1 cellular context compared by ENCODE assay signal in genomic region chr11:34358666-34359547, GRCh38.
TF ChIP-seq lines count a peak whose summit lies in the region.

No MANE protein-coding gene starts in this region.

TF ChIP-seq in GM12878, 131 proteins besides CTCF, POLR2A, EP300 and RAD21 (continued from another document):
- TF ChIP-seq RAD51 (IDR thresholded peaks at IDR 0.05), result no peak
- TF ChIP-seq BACH1 (IDR thresholded peaks at IDR 0.05; ENCODE audit: borderline replicate concordance), result peak; percentile 61; the same call in 1 of the 2 replicates
- peak; percentile 56; the same call in 1 of the 2 replicates for TF ChIP-seq MXI1 (IDR thresholded peaks at IDR 0.05; ENCODE audit: low read depth, low read length)
- TF ChIP-seq E2F8 (IDR thresholded peaks at IDR 0.05; ENCODE audit: low read depth, partially characterized antibody), result no peak
- no peak for TF ChIP-seq NRF1 (conservative IDR thresholded peaks at IDR 0.05; ENCODE audit: low read depth, low read length)
- 0 out of 2 replicates have a peak, but pooled peaks have one; percentile 48 for TF ChIP-seq MLLT1 (IDR thresholded peaks at IDR 0.05)
- 0 out of 3 replicates have a peak, but pooled peaks have one; percentile 23 for TF ChIP-seq POU2F2 (IDR thresholded peaks at IDR 0.05; ENCODE audit: borderline replicate concordance, low read depth, low read length)
- no peak for TF ChIP-seq KLF5 (IDR thresholded peaks at IDR 0.05; ENCODE audit: partially characterized antibody)
- TF ChIP-seq USF1 (IDR thresholded peaks at IDR 0.05; ENCODE audit: borderline replicate concordance, extremely low read length, insufficient read depth, low read depth, low read length), result no peak
- peak; percentile 30 for TF ChIP-seq MEF2B (IDR thresholded peaks at IDR 0.05; ENCODE audit: partially characterized antibody, poor library complexity, severe bottlenecking)
- no peak for TF ChIP-seq SMAD1 (IDR thresholded peaks at IDR 0.05; ENCODE audit: low read depth, partially characterized antibody)
- TF ChIP-seq SIX5 (IDR thresholded peaks at IDR 0.05; ENCODE audit: low read depth, low read length, severe bottlenecking), result no peak
- TF ChIP-seq TARDBP (IDR thresholded peaks at IDR 0.05; ENCODE audit: borderline replicate concordance), result no peak
- no peak for TF ChIP-seq CBFB (IDR thresholded peaks at IDR 0.05; ENCODE audit: low read depth)
- TF ChIP-seq ASH2L (IDR thresholded peaks at IDR 0.05; ENCODE audit: borderline replicate concordance, low read depth), result no peak
- no peak for TF ChIP-seq KAT2A (conservative IDR thresholded peaks at IDR 0.05; ENCODE audit: control insufficient read depth, low read depth, low read length)
- no peak for TF ChIP-seq EZH2 (IDR thresholded peaks at IDR 0.05; ENCODE audit: borderline replicate concordance, control insufficient read depth, low read depth, low read length)
- TF ChIP-seq NR2F1 (conservative IDR thresholded peaks at IDR 0.05), result peak; percentile 49; the same call in 1 of the 2 replicates
- TF ChIP-seq E2F4 (IDR thresholded peaks at IDR 0.05; ENCODE audit: low read depth, low read length), result no peak
- no peak for TF ChIP-seq SUPT20H (IDR thresholded peaks at IDR 0.05; ENCODE audit: borderline replicate concordance, control insufficient read depth, low read depth, low read length)
- no peak for TF ChIP-seq NKRF (conservative IDR thresholded peaks at IDR 0.05)
- TF ChIP-seq JUND (IDR thresholded peaks at IDR 0.05; ENCODE audit: low read depth, low read length), result no peak
- TF ChIP-seq BMI1 (IDR thresholded peaks at IDR 0.05; ENCODE audit: borderline replicate concordance), result no peak
- TF ChIP-seq POLR2AphosphoS2 (IDR thresholded peaks at IDR 0.05; ENCODE audit: low read depth, low read length), result no peak
- TF ChIP-seq MTA2 (IDR thresholded peaks at IDR 0.05; ENCODE audit: low read depth), result no peak
- no peak for TF ChIP-seq NFXL1 (IDR thresholded peaks at IDR 0.05; ENCODE audit: borderline replicate concordance)
- no peak for TF ChIP-seq CHD4 (IDR thresholded peaks at IDR 0.05)
- TF ChIP-seq CBX5 (IDR thresholded peaks at IDR 0.05; ENCODE audit: low read depth), result 0 out of 2 replicates have a peak, but pooled peaks have one; percentile 48
- TF ChIP-seq BHLHE40 (IDR thresholded peaks at IDR 0.05; ENCODE audit: borderline replicate concordance in 1 of 2, low read depth in 2 of 2, low read length in 1 of 2), result peak; percentile 81 to 93
- TF ChIP-seq ESRRA (IDR thresholded peaks at IDR 0.05; ENCODE audit: low read length), result no peak
- no peak for TF ChIP-seq ZSCAN29 (IDR thresholded peaks at IDR 0.05)
- TF ChIP-seq CEBPB (IDR thresholded peaks at IDR 0.05; ENCODE audit: borderline replicate concordance in 1 of 2, low read depth in 2 of 2, low read length in 2 of 2), result no peak
- TF ChIP-seq HDGF (IDR thresholded peaks at IDR 0.05), result 0 out of 2 replicates have a peak, but pooled peaks have one; percentile 26
- peak; percentile 13; the same call in 1 of the 2 replicates for TF ChIP-seq NR2C1 (IDR thresholded peaks at IDR 0.05)
- TF ChIP-seq PAX8 (IDR thresholded peaks at IDR 0.05), result no peak
- TF ChIP-seq ATF7 (IDR thresholded peaks at IDR 0.05; ENCODE audit: low read depth), result peak; percentile 22; the same call in 1 of the 2 replicates
- no peak for TF ChIP-seq USF2 (IDR thresholded peaks at IDR 0.05; ENCODE audit: borderline replicate concordance, low read depth, low read length)
- TF ChIP-seq NFIC (IDR thresholded peaks at IDR 0.05; ENCODE audit: low read depth, low read length), result no peak
- TF ChIP-seq SKIL (IDR thresholded peaks at IDR 0.05; ENCODE audit: low read depth, poor library complexity, severe bottlenecking), result peak; percentile 83
- TF ChIP-seq ATF3 (IDR thresholded peaks at IDR 0.05; ENCODE audit: borderline replicate concordance, extremely low read depth, low read depth, low read length), result peak; percentile 48; the same call in 1 of the 2 replicates
- 0 out of 2 replicates have a peak, but pooled peaks have one; percentile 36 for TF ChIP-seq BCLAF1 (IDR thresholded peaks at IDR 0.05)
- TF ChIP-seq HDAC6 (IDR thresholded peaks at IDR 0.05; ENCODE audit: unreplicated experiment), result no peak
- no peak for TF ChIP-seq RB1 (IDR thresholded peaks at IDR 0.05; ENCODE audit: borderline replicate concordance)
- TF ChIP-seq GATAD2B (conservative IDR thresholded peaks at IDR 0.05; ENCODE audit: low read depth), result 0 out of 2 replicates have a peak, but pooled peaks have one; percentile 54
- no peak for TF ChIP-seq HSF1 (IDR thresholded peaks at IDR 0.05; ENCODE audit: low read depth, low read length)
- peak; percentile 90 for TF ChIP-seq YY1 (IDR thresholded peaks at IDR 0.05; ENCODE audit: low read depth, low read length)
- no peak for TF ChIP-seq IRF5 (IDR thresholded peaks at IDR 0.05; ENCODE audit: borderline replicate concordance)
